In the genomic region with DNA sequence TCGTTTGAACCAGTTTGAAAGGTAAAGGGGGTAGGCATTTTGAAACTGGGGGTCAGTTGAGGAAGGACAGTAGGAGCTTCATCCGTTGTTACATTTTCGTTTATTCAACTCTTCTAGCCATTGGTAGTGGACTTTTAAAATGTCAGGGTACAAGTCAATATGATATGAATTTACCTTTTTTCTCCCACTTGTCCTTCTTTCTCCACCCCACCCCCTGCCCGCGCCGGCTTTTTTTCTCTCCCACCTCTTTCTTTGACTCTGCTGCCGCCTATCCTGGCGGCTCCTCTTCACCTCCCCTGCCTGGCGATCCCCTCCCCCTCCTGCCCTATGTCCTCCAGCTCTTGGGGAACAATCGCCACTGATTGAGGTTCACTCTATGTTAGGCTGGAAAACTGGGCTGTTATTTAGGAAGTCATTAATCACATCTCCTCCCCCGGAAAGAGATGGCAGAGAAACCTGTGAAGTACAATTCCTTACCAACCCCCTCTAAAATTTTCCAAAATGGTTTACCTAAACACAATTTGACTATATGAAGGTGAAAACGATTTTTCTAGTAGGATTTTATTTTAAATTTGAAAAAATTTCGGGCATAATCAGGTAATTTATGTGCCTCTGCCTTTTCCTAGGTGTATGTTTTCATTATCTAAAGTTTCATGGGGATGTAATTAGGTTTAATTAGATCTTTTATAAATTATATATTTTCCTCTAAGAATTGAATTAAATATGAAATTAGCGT, we compare ENCODE assay signal across 1 cellular context.
TF ChIP-seq lines count a peak whose summit lies in the region.

No MANE protein-coding gene starts in this region.

TF ChIP-seq in K562, 482 proteins besides CTCF, POLR2A, EP300 and RAD21 (continued from another document and continues in another):
- no peak for TF ChIP-seq ZBTB11 (CRISPR knock-in tag; IDR thresholded peaks at IDR 0.05)
- TF ChIP-seq TCFL5 (CRISPR knock-in tag; conservative IDR thresholded peaks at IDR 0.05): no peak
- no peak for TF ChIP-seq ZNF134 (CRISPR knock-in tag; conservative IDR thresholded peaks at IDR 0.05)
- TF ChIP-seq DMBX1 (CRISPR knock-in tag; IDR thresholded peaks at IDR 0.05; ENCODE audit: borderline replicate concordance): no peak
- no peak for TF ChIP-seq MED1 (CRISPR knock-in tag; IDR thresholded peaks at IDR 0.05; ENCODE audit: borderline replicate concordance)
- TF ChIP-seq KAT8 (IDR thresholded peaks at IDR 0.05; ENCODE audit: low read depth): no peak
- TF ChIP-seq, protein P1, sequence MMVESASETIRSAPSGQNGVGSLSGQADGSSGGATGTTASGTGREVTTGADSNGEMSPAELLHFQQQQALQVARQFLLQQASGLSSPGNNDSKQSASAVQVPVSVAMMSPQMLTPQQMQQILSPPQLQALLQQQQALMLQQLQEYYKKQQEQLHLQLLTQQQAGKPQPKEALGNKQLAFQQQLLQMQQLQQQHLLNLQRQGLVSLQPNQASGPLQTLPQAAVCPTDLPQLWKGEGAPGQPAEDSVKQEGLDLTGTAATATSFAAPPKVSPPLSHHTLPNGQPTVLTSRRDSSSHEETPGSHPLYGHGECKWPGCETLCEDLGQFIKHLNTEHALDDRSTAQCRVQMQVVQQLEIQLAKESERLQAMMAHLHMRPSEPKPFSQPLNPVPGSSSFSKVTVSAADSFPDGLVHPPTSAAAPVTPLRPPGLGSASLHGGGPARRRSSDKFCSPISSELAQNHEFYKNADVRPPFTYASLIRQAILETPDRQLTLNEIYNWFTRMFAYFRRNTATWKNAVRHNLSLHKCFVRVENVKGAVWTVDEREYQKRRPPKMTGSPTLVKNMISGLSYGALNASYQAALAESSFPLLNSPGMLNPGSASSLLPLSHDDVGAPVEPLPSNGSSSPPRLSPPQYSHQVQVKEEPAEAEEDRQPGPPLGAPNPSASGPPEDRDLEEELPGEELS (CRISPR knock-in tag; IDR thresholded peaks at IDR 0.05; ENCODE audit: borderline replicate concordance): no peak
- TF ChIP-seq ZFPM2 (CRISPR knock-in tag; IDR thresholded peaks at IDR 0.05): no peak
- TF ChIP-seq ZKSCAN8 (CRISPR knock-in tag; IDR thresholded peaks at IDR 0.05): no peak
- no peak for TF ChIP-seq RBM39 (optimal IDR thresholded peaks at IDR 0.05; ENCODE audit: low read depth, low read length)
- no peak for TF ChIP-seq CTCFL (IDR thresholded peaks at IDR 0.05; ENCODE audit: borderline replicate concordance, insufficient read depth, low read depth, low read length, poor library complexity, severe bottlenecking)
- no peak for TF ChIP-seq CEBPB (tag; IDR thresholded peaks at IDR 0.05)
- 0 out of 4 replicates have a peak, but pooled peaks of 1 of the 2 experiments have one; percentile 47 for TF ChIP-seq KDM4B (IDR thresholded peaks at IDR 0.05; ENCODE audit: borderline replicate concordance in 2 of 2, low read depth in 1 of 2)
- TF ChIP-seq IRF9 (tag; IDR thresholded peaks at IDR 0.05): no peak
- peak; percentile 85 for TF ChIP-seq NBN (IDR thresholded peaks at IDR 0.05; ENCODE audit: low read depth)
- TF ChIP-seq, protein P2, sequence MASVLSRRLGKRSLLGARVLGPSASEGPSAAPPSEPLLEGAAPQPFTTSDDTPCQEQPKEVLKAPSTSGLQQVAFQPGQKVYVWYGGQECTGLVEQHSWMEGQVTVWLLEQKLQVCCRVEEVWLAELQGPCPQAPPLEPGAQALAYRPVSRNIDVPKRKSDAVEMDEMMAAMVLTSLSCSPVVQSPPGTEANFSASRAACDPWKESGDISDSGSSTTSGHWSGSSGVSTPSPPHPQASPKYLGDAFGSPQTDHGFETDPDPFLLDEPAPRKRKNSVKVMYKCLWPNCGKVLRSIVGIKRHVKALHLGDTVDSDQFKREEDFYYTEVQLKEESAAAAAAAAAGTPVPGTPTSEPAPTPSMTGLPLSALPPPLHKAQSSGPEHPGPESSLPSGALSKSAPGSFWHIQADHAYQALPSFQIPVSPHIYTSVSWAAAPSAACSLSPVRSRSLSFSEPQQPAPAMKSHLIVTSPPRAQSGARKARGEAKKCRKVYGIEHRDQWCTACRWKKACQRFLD (CRISPR knock-in tag; IDR thresholded peaks at IDR 0.05): no peak; the same call in 1 of the 2 replicates
- no peak for TF ChIP-seq TCF15 (CRISPR knock-in tag; IDR thresholded peaks at IDR 0.05)
- no peak for TF ChIP-seq SIN3A (IDR thresholded peaks at IDR 0.05; ENCODE audit: borderline replicate concordance in 2 of 2, control insufficient read depth in 1 of 2, low read depth in 2 of 2, low read length in 2 of 2)
- peak; percentile 39 to 71 for TF ChIP-seq AFF1 (IDR thresholded peaks at IDR 0.05; ENCODE audit: low read depth in 1 of 2, partially characterized antibody in 2 of 2)
- TF ChIP-seq, protein P3, sequence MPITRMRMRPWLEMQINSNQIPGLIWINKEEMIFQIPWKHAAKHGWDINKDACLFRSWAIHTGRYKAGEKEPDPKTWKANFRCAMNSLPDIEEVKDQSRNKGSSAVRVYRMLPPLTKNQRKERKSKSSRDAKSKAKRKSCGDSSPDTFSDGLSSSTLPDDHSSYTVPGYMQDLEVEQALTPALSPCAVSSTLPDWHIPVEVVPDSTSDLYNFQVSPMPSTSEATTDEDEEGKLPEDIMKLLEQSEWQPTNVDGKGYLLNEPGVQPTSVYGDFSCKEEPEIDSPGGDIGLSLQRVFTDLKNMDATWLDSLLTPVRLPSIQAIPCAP (CRISPR knock-in tag; IDR thresholded peaks at IDR 0.05; ENCODE audit: borderline replicate concordance): no peak
- no peak for TF ChIP-seq ATF2 (CRISPR knock-in tag; IDR thresholded peaks at IDR 0.05)
- no peak for TF ChIP-seq FOXJ2 (tag; IDR thresholded peaks at IDR 0.05)
- no peak for TF ChIP-seq ZFP30 (CRISPR knock-in tag; IDR thresholded peaks at IDR 0.05; ENCODE audit: borderline replicate concordance)
- no peak for TF ChIP-seq CHD4 (IDR thresholded peaks at IDR 0.05; ENCODE audit: insufficient read depth, insufficient replicate concordance, low read depth, low read length, poor library complexity, severe bottlenecking)
- no peak for TF ChIP-seq ZNF41 (CRISPR knock-in tag; conservative IDR thresholded peaks at IDR 0.05)
- TF ChIP-seq SNRNP70 (optimal IDR thresholded peaks at IDR 0.05; ENCODE audit: low read depth, low read length): no peak
- TF ChIP-seq, protein P4, sequence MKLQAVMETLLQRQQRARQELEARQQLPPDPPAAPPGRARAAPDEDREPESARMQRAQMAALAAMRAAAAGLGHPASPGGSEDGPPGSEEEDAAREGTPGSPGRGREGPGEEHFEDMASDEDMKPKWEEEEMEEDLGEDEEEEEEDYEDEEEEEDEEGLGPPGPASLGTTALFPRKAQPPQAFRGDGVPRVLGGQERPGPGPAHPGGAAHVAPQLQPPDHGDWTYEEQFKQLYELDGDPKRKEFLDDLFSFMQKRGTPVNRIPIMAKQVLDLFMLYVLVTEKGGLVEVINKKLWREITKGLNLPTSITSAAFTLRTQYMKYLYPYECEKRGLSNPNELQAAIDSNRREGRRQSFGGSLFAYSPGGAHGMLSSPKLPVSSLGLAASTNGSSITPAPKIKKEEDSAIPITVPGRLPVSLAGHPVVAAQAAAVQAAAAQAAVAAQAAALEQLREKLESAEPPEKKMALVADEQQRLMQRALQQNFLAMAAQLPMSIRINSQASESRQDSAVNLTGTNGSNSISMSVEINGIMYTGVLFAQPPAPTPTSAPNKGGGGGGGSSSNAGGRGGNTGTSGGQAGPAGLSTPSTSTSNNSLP (IDR thresholded peaks at IDR 0.05; ENCODE audit: borderline replicate concordance, low read depth, low read length): peak; percentile 65; the same call in 1 of the 2 replicates
- TF ChIP-seq SETDB1 (IDR thresholded peaks at IDR 0.05; ENCODE audit: low read length): no peak
- TF ChIP-seq TAF1 (IDR thresholded peaks at IDR 0.05; ENCODE audit: control insufficient read depth, extremely low read depth, insufficient read depth, low read length, severe bottlenecking): peak; percentile 88
- peak; percentile 73; the same call in 1 of the 2 replicates for TF ChIP-seq TOE1 (IDR thresholded peaks at IDR 0.05; ENCODE audit: borderline replicate concordance)
- TF ChIP-seq TOE1 (CRISPR knock-in tag; IDR thresholded peaks at IDR 0.05; ENCODE audit: borderline replicate concordance, low read depth): no peak
- TF ChIP-seq U2AF1 (optimal IDR thresholded peaks at IDR 0.05; ENCODE audit: low read depth, low read length): no peak
- TF ChIP-seq PHF20 (IDR thresholded peaks at IDR 0.05; ENCODE audit: partially characterized antibody): no peak
- TF ChIP-seq ZNF282 (CRISPR knock-in tag; IDR thresholded peaks at IDR 0.05): no peak
- TF ChIP-seq SUPT5H (IDR thresholded peaks at IDR 0.05): peak; percentile 59
- TF ChIP-seq ZNF75A (CRISPR knock-in tag; IDR thresholded peaks at IDR 0.05): no peak
- no peak for TF ChIP-seq CBX8 (IDR thresholded peaks at IDR 0.05; ENCODE audit: borderline replicate concordance, extremely low read depth, low read depth, low read length, poor library complexity, severe bottlenecking)
